26 cellular contexts compared by ENCODE assay signal in the genomic region with DNA sequence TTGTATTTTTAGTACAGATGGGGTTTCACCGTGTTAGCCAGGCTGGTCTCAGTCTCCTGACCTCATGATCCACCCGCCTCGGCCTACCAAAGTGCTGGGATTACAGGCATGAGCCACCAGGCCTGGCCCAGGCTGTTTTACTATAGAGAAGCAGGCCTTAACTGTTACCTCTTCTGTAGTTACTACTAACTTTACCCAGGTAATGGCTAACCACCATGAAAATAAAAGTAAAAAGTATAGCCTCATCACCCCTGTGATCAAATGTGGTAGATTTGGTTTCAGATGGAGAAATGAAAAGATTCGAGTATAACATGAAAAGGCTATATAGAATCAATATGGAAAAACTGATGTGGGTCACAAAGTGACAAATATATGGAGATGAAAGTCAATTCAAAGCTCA.
"Had no signal": no experiment of that assay in that cellular context is flagged by ENCODE, and none has a peak within 500 bp of the region (broad histone marks: within the 10 kb centered on the region; RNA-seq: fewer than 3 reads in every experiment).

No MANE protein-coding gene starts in this region.

- H3K27ac Mint-ChIP-seq: naive thymus-derived CD4-positive, alpha-beta T cell; natural killer cell; nephron; neural progenitor cell; progenitor cell of endocrine pancreas; stimulated activated effector memory CD8-positive, alpha-beta T cell treated with anti-CD3 and anti-CD28 coated beads, Interleukin-12 subunit alpha, Interleukin-12 subunit beta, amount 100 ng/mL, for 72 hours; stimulated activated naive B cell treated with anti-CD40 and anti-IgM and Interleukin-4, amounts not matched to agents 10 μg/mL and 1 μg/mL and 100 μg/mL, for 72 hours; type B pancreatic cell had no signal

- H3K27me3 Mint-ChIP-seq: progenitor cell of endocrine pancreas, type B pancreatic cell had no signal

- H3K4me1 Mint-ChIP-seq: naive thymus-derived CD4-positive, alpha-beta T cell; natural killer cell; nephron; neural progenitor cell; stimulated activated effector memory CD8-positive, alpha-beta T cell treated with anti-CD3 and anti-CD28 coated beads, Interleukin-12 subunit alpha, Interleukin-12 subunit beta, amount 100 ng/mL, for 72 hours had no signal

- H3K9me3 Mint-ChIP-seq: natural killer cell; neural progenitor cell; stimulated activated effector memory CD8-positive, alpha-beta T cell treated with anti-CD3 and anti-CD28 coated beads, Interleukin-12 subunit alpha, Interleukin-12 subunit beta, amount 100 ng/mL, for 72 hours; type B pancreatic cell had no signal

- H3K4me3 Mint-ChIP-seq: naive thymus-derived CD4-positive, alpha-beta T cell; natural killer cell; nephron; neural progenitor cell; stimulated activated effector memory CD8-positive, alpha-beta T cell treated with anti-CD3 and anti-CD28 coated beads, Interleukin-12 subunit alpha, Interleukin-12 subunit beta, amount 100 ng/mL, for 72 hours; stimulated activated naive B cell treated with anti-CD40 and anti-IgM and Interleukin-4, amounts not matched to agents 10 μg/mL and 1 μg/mL and 100 μg/mL, for 72 hours; type B pancreatic cell had no signal

- ATAC-seq: naive thymus-derived CD4-positive, alpha-beta T cell; natural killer cell; psoas muscle; right cardiac atrium; right lobe of liver; stimulated activated effector memory CD8-positive, alpha-beta T cell treated with anti-CD3 and anti-CD28 coated beads, Interleukin-12 subunit alpha, Interleukin-12 subunit beta, amount 100 ng/mL, for 72 hours; stimulated activated naive B cell treated with anti-CD40 and anti-IgM and Interleukin-4, amounts not matched to agents 10 μg/mL and 1 μg/mL and 100 μg/mL, for 72 hours; upper lobe of right lung had no signal

- H3K36me3 Mint-ChIP-seq: naive thymus-derived CD4-positive, alpha-beta T cell; natural killer cell; neural progenitor cell; stimulated activated effector memory CD8-positive, alpha-beta T cell treated with anti-CD3 and anti-CD28 coated beads, Interleukin-12 subunit alpha, Interleukin-12 subunit beta, amount 100 ng/mL, for 72 hours; stimulated activated naive B cell treated with anti-CD40 and anti-IgM and Interleukin-4, amounts not matched to agents 10 μg/mL and 1 μg/mL and 100 μg/mL, for 72 hours; type B pancreatic cell had no signal

- DNase-seq: naive thymus-derived CD4-positive, alpha-beta T cell; natural killer cell; occipital lobe; ovary; posterior cingulate gyrus; psoas muscle; right cardiac atrium; right lobe of liver; sigmoid colon; small intestine; stimulated activated CD4-positive, alpha-beta T cell treated with anti-CD3 and anti-CD28 coated beads, Interleukin-15, amount 100 ng/mL, for 24 hours; stimulated activated CD4-positive, alpha-beta T cell treated with anti-CD3 and anti-CD28 coated beads, Interleukin-2, amount 100 ng/mL, for 24 hours; stimulated activated CD4-positive, alpha-beta T cell treated with anti-CD3 and anti-CD28 coated beads, Interleukin-2, amount 100 ng/mL, for 48 hours; stimulated activated CD4-positive, alpha-beta T cell treated with anti-CD3 and anti-CD28 coated beads, Interleukin-4, amount 100 ng/mL, for 24 hours; stimulated activated naive B cell treated with anti-CD40 and anti-IgM and Interleukin-4, amounts not matched to agents 10 μg/mL and 1 μg/mL and 100 μg/mL, for 72 hours; stimulated activated naive CD4-positive, alpha-beta T cell treated with Interleukin-2 at 50 U/mL for 16 hours; substantia nigra; testis; tibial artery; transverse colon; upper lobe of right lung had no signal
